Comparison of ENCODE assay signal across 1 cellular context in the genomic region with DNA sequence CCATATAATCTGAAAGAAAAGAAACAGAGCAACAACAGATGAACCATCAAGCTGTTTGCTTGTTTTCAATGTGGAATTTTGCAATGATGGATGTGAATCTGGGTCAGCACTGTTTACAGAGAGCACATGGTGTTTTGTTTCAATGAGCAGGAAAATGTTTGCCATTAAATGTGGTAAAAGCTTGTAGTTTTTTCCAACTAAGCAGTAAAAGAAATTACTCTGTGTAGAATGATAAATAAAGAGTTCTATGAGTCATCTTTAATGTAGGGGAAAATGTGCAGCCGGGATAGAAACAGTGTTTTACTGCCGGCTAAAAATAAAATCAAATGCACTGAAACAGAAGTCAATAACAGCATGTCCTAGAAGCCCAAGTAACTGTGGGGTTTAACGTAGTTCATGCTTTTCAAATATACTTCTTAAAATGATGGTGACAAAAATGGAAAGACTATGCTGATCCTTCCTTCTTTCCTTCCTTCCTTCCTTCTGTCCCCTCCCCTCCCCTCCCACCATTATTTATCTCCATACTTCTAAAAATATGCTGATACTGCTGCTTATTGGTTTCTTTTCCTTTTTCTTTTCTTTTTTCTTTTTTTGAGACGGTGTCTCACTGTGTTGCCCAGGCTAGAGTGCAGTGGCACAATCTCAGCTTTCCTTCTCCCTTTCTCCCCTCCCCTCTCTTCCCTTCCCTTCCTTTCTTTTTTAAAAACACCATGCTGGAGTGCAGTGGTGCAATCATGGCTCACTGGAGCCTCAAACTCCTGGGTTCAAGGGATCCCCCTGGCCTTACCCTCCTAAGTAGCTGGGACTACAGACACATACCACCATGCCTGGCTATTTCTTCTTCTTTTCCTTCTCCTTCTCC.
TF ChIP-seq lines count a peak whose summit lies in the region.

No MANE protein-coding gene starts in this region.

TF ChIP-seq in HepG2, 621 proteins besides CTCF, POLR2A, EP300 and RAD21 (continued from another document):
- TF ChIP-seq, protein P1, sequence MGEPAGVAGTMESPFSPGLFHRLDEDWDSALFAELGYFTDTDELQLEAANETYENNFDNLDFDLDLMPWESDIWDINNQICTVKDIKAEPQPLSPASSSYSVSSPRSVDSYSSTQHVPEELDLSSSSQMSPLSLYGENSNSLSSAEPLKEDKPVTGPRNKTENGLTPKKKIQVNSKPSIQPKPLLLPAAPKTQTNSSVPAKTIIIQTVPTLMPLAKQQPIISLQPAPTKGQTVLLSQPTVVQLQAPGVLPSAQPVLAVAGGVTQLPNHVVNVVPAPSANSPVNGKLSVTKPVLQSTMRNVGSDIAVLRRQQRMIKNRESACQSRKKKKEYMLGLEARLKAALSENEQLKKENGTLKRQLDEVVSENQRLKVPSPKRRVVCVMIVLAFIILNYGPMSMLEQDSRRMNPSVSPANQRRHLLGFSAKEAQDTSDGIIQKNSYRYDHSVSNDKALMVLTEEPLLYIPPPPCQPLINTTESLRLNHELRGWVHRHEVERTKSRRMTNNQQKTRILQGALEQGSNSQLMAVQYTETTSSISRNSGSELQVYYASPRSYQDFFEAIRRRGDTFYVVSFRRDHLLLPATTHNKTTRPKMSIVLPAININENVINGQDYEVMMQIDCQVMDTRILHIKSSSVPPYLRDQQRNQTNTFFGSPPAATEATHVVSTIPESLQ (CRISPR knock-in tag; conservative IDR thresholded peaks at IDR 0.05) = no peak; the same call in 1 of the 2 replicates
- peak; percentile 93 for TF ChIP-seq MED1 (CRISPR knock-in tag; IDR thresholded peaks at IDR 0.05)
- TF ChIP-seq MAF1 (CRISPR knock-in tag; IDR thresholded peaks at IDR 0.05; ENCODE audit: borderline replicate concordance) = no peak
